In the genomic region with DNA sequence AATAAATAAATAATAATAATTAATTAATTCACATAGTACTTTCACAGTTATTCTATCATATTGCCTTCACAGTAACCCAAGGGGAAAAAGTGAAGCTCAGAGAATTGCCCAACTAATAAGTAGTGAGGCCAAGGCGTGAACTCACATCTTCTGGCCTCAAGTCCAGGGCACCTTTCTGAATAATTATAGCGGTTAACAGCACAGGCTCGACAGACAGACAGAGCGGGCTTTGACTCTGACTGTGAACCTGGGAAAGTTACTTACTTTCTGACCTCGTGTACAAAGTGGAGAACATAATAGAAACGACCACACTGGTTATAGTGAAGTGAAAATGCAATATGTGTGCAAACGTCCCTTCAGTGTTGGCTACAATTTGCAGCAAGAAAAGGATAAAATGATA, we compare ENCODE assay signal across 21 cellular contexts. TPM values are rescaled to one million over a fixed set of nuclear protein-coding genes. Genes with fewer than 3 reads are reported as not detected.
A peak's percentile ranks its signal among the peaks of the same experiment; 100 is the strongest.
DNase-seq lines count a peak whose midpoint lies in the region; ATAC-seq and TF ChIP-seq lines count a peak whose summit lies in the region.
"Had no signal": no experiment of that assay in that cellular context is flagged by ENCODE, and none has a peak within 500 bp of the region (broad histone marks: within the 10 kb centered on the region; RNA-seq: fewer than 3 reads in every experiment).

No MANE protein-coding gene starts in this region.

- H3K4me1 ChIP-seq in esophagus squamous epithelium, result peaks cover 0 to 2% (median 0%) of the 10 kb centered on the region in 3 donors
- H3K4me1 ChIP-seq: Peyer's patch had no signal

- H3K27me3 ChIP-seq in esophagus squamous epithelium, result no peaks in the 10 kb centered on the region
- H3K27me3 ChIP-seq: Peyer's patch had no signal

- H3K36me3 ChIP-seq in esophagus squamous epithelium, result no peaks in the 10 kb centered on the region
- H3K36me3 ChIP-seq: HAP-1, Peyer's patch had no signal

- 67 to 75% methylated on average over 7 of the region's 7 CpGs for WGBS in esophagus squamous epithelium, 2 donors

- peaks cover 25% of the 10 kb centered on the region for H3K4me1 Mint-ChIP-seq in activated naive CD4-positive, alpha-beta T cell treated with anti-CD3 and anti-CD28 coated beads, Interleukin-2, amount 50 U/mL, for 24 hours
- peaks cover 45% of the 10 kb centered on the region in 2 donors for H3K4me1 Mint-ChIP-seq in immature natural killer cell
- H3K4me1 Mint-ChIP-seq in stimulated activated memory B cell treated with anti-CD40 and anti-IgM and Interleukin-4, amounts not matched to agents 10 μg/mL and 1 μg/mL and 100 μg/mL, for 72 hours, result peaks cover 48% of the 10 kb centered on the region
- peaks cover 9% of the 10 kb centered on the region for H3K4me1 Mint-ChIP-seq in mesothelial cell of epicardium

- intact Hi-C loops in esophagus squamous epithelium (cut with DNase I), result no loop called here

- peak overlapping the region; percentile 5 for H3K27ac Mint-ChIP-seq in activated naive CD4-positive, alpha-beta T cell treated with anti-CD3 and anti-CD28 coated beads, Interleukin-2, amount 50 U/mL, for 24 hours
- H3K27ac Mint-ChIP-seq in immature natural killer cell (peak overlapping the region; percentile 15 to 71 (median 66)), mesothelial cell of epicardium (no peak overlapping the region)
- peak overlapping the region; percentile 36 for H3K27ac Mint-ChIP-seq in stimulated activated memory B cell treated with anti-CD40 and anti-IgM and Interleukin-4, amounts not matched to agents 10 μg/mL and 1 μg/mL and 100 μg/mL, for 72 hours

- H3K36me3 Mint-ChIP-seq in activated naive CD4-positive, alpha-beta T cell treated with anti-CD3 and anti-CD28 coated beads, Interleukin-2, amount 50 U/mL, for 24 hours, result no peaks in the 10 kb centered on the region
- H3K36me3 Mint-ChIP-seq in immature natural killer cell, result no peaks in the 10 kb centered on the region
- H3K36me3 Mint-ChIP-seq in stimulated activated memory B cell treated with anti-CD40 and anti-IgM and Interleukin-4, amounts not matched to agents 10 μg/mL and 1 μg/mL and 100 μg/mL, for 72 hours, result no peaks in the 10 kb centered on the region
- no peaks in the 10 kb centered on the region for H3K36me3 Mint-ChIP-seq in mesothelial cell of epicardium
- H3K36me3 Mint-ChIP-seq: CD4-positive, alpha-beta memory T cell had no signal

- no peak for TF ChIP-seq CTCF in mesothelial cell of epicardium (IDR thresholded peaks at IDR 0.05; ENCODE audit: unreplicated experiment)
- TF ChIP-seq CTCF in esophagus squamous epithelium (IDR thresholded peaks at IDR 0.05), result no peak

- no peak overlapping the region for H3K27ac ChIP-seq in esophagus squamous epithelium
- H3K27ac ChIP-seq: Peyer's patch had no signal

- no peaks in the 10 kb centered on the region for H3K9me3 ChIP-seq in esophagus squamous epithelium
- H3K9me3 ChIP-seq: HAP-1, Peyer's patch had no signal

- no peak overlapping the region for H3K4me3 Mint-ChIP-seq in activated naive CD4-positive, alpha-beta T cell treated with anti-CD3 and anti-CD28 coated beads, Interleukin-2, amount 50 U/mL, for 24 hours
- H3K4me3 Mint-ChIP-seq in immature natural killer cell (peak overlapping the region in 4 of 5 donors; percentile 3 to 59 (median 19)), mesothelial cell of epicardium (no peak overlapping the region)
- H3K4me3 Mint-ChIP-seq in stimulated activated memory B cell treated with anti-CD40 and anti-IgM and Interleukin-4, amounts not matched to agents 10 μg/mL and 1 μg/mL and 100 μg/mL, for 72 hours, result no peak overlapping the region
- H3K4me3 Mint-ChIP-seq: HFFc6 had no signal

- no peak for DNase-seq in activated naive CD4-positive, alpha-beta T cell treated with Interleukin-2 at 50 U/mL for 16 hours
- DNase-seq in NK-92 treated with Interleukin-12 subunit alpha and Interleukin-12 subunit beta, amount 100 ng/mL, for 24 hours (lab: John Stamatoyannopoulos, UW), result peak; percentile 41
- peak; percentile 25 to 37 (median 26) for DNase-seq in immature natural killer cell
- DNase-seq in stimulated activated CD4-positive, alpha-beta T cell treated with anti-CD3 and anti-CD28 coated beads, Interleukin-1b, Interleukin-23, amount 100 ng/mL, for 48 hours, result no peak
- DNase-seq in mesothelial cell of epicardium (ENCODE audit: low spot score in 2 of 2, unreplicated experiment in 2 of 2), result no peak
- DNase-seq in esophagus squamous epithelium (lab: John Stamatoyannopoulos, UW), result no peak
- DNase-seq: C1 segment of cervical spinal cord, COR-L47, GOT3, HFFc6, NCI-H1092, NCI-H1417 treated with DMSO at 0.1 percent for 48 hours, NCI-H1694 treated with DMSO at 0.1 percent for 48 hours, NCI-H2081, NCI-H526 treated with DMSO at 0.1 percent for 48 hours, Peyer's patch, SHP77 treated with DMSO at 0.1 percent for 48 hours had no signal

- ATAC-seq in stimulated activated memory B cell treated with anti-CD40 and anti-IgM and Interleukin-4, amounts not matched to agents 10 μg/mL and 1 μg/mL and 100 μg/mL, for 72 hours, result no peak

- no peak overlapping the region for H3K4me3 ChIP-seq in esophagus squamous epithelium
- H3K4me3 ChIP-seq: HAP-1, Peyer's patch had no signal

- no peaks in the 10 kb centered on the region for H3K9me3 Mint-ChIP-seq in activated naive CD4-positive, alpha-beta T cell treated with anti-CD3 and anti-CD28 coated beads, Interleukin-2, amount 50 U/mL, for 24 hours
- no peaks in the 10 kb centered on the region for H3K9me3 Mint-ChIP-seq in immature natural killer cell
- no peaks in the 10 kb centered on the region for H3K9me3 Mint-ChIP-seq in stimulated activated memory B cell treated with anti-CD40 and anti-IgM and Interleukin-4, amounts not matched to agents 10 μg/mL and 1 μg/mL and 100 μg/mL, for 72 hours
- H3K9me3 Mint-ChIP-seq in mesothelial cell of epicardium, result no peaks in the 10 kb centered on the region
- H3K9me3 Mint-ChIP-seq: CD4-positive, alpha-beta memory T cell; HFFc6 had no signal

- TF ChIP-seq POLR2A in esophagus squamous epithelium (IDR thresholded peaks at IDR 0.05), result no peak

- no peaks in the 10 kb centered on the region for H3K27me3 Mint-ChIP-seq in activated naive CD4-positive, alpha-beta T cell treated with anti-CD3 and anti-CD28 coated beads, Interleukin-2, amount 50 U/mL, for 24 hours
- H3K27me3 Mint-ChIP-seq in immature natural killer cell (ENCODE audit: low read depth in 3 of 3) (peaks cover 0 to 8% (median 3%) of the 10 kb centered on the region in 3 donors), mesothelial cell of epicardium (ENCODE audit: low read depth) (peaks cover 16% of the 10 kb centered on the region)
- H3K27me3 Mint-ChIP-seq in stimulated activated memory B cell treated with anti-CD40 and anti-IgM and Interleukin-4, amounts not matched to agents 10 μg/mL and 1 μg/mL and 100 μg/mL, for 72 hours, result no peaks in the 10 kb centered on the region
- H3K27me3 Mint-ChIP-seq: CD4-positive, alpha-beta memory T cell had no signal

RNA-seq across cellular contexts. Expression of a gene that starts 5.7 kb away (rescaled TPM):
- polyA plus RNA-seq in immature natural killer cell, result 10 to 100 TPM; 18.1 to 25.8 (median 19.5) TPM
- total RNA-seq in mesothelial cell of epicardium (2.0 to 2.8 TPM (median 2.5 TPM) in 3 replicates), esophagus squamous epithelium (1 to 10 TPM in 1 of 4 donors, not detected in 3; 1.7 TPM)
- total RNA-seq: HFFc6 had no signal

Comparison
In these comparisons a context has a peak if more than half of its experiments do, and no peak if none do; other contexts are left out.
1. H3K4me3 Mint-ChIP-seq: peak in immature natural killer cell (4 of 5); none in activated naive CD4-positive, alpha-beta T cell treated with anti-CD3 and anti-CD28 coated beads, Interleukin-2, amount 50 U/mL, for 24 hours (single experiment), stimulated activated memory B cell treated with anti-CD40 and anti-IgM and Interleukin-4, amounts not matched to agents 10 μg/mL and 1 μg/mL and 100 μg/mL, for 72 hours (single experiment) and mesothelial cell of epicardium (single experiment).
2. DNase-seq: peak in NK-92 treated with Interleukin-12 subunit alpha and Interleukin-12 subunit beta, amount 100 ng/mL, for 24 hours (single experiment) and immature natural killer cell (3 of 3); none in activated naive CD4-positive, alpha-beta T cell treated with Interleukin-2 at 50 U/mL for 16 hours (single experiment), stimulated activated CD4-positive, alpha-beta T cell treated with anti-CD3 and anti-CD28 coated beads, Interleukin-1b, Interleukin-23, amount 100 ng/mL, for 48 hours (single experiment), mesothelial cell of epicardium (0 of 2) and esophagus squamous epithelium (single experiment).